8 cellular contexts compared by ENCODE assay signal in the genomic region with DNA sequence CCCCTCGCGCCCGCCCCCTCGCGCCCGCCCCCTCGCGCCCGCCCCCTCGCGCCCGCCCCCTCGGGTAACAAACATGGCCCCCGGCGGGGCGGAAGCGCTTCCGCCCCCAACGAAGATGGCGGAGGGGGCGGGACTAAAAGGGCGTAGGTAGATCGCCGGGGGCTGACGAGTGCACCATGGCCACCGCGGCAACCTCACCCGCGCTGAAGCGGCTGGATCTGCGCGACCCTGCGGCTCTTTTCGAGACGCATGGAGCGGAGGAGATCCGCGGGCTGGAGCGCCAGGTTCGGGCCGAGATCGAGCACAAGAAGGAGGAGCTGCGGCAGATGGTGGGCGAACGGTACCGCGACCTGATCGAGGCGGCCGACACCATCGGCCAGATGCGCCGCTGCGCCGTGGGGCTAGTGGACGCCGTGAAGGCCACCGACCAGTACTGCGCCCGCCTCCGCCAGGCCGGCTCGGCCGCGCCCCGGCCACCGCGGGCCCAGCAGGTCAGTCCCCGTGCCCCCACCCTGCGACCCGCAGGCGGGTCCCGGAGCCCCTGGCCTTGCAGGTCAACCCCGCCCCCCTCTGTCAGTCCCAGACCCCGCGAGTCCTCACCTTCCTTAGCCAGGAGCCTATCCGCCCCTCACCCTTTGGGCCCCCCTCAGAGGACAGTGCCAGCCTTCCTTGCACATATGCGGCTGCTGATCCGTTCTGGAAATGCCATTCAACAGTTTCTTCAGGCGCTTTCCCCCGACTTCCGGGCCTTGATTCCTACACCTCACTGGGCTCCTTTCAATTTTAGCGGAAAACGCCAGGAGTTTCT. TPM values are rescaled to one million over a fixed set of nuclear protein-coding genes. Genes with fewer than 3 reads are reported as not detected.
A peak's percentile ranks its signal among the peaks of the same experiment; 100 is the strongest.
DNase-seq lines count a peak whose midpoint lies in the region; ATAC-seq and TF ChIP-seq lines count a peak whose summit lies in the region.

A gene with protein sequence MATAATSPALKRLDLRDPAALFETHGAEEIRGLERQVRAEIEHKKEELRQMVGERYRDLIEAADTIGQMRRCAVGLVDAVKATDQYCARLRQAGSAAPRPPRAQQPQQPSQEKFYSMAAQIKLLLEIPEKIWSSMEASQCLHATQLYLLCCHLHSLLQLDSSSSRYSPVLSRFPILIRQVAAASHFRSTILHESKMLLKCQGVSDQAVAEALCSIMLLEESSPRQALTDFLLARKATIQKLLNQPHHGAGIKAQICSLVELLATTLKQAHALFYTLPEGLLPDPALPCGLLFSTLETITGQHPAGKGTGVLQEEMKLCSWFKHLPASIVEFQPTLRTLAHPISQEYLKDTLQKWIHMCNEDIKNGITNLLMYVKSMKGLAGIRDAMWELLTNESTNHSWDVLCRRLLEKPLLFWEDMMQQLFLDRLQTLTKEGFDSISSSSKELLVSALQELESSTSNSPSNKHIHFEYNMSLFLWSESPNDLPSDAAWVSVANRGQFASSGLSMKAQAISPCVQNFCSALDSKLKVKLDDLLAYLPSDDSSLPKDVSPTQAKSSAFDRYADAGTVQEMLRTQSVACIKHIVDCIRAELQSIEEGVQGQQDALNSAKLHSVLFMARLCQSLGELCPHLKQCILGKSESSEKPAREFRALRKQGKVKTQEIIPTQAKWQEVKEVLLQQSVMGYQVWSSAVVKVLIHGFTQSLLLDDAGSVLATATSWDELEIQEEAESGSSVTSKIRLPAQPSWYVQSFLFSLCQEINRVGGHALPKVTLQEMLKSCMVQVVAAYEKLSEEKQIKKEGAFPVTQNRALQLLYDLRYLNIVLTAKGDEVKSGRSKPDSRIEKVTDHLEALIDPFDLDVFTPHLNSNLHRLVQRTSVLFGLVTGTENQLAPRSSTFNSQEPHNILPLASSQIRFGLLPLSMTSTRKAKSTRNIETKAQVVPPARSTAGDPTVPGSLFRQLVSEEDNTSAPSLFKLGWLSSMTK (plus strand): TSS at position 162 of the 808 bp plus-strand sequence. CDS start 15 bp downstream, at position 177.

- no peaks in the 10 kb centered on the region for H3K4me1 ChIP-seq in MM.1S (ENCODE audit: low read length)
- peaks cover 33% of the 10 kb centered on the region for H3K4me1 ChIP-seq in SJSA1 (replicated peaks)
- peaks cover 7% of the 10 kb centered on the region for H3K4me1 ChIP-seq in foreskin keratinocyte
- peaks cover 0 to 4% of the 10 kb centered on the region in 2 donors for H3K4me1 ChIP-seq in neuronal stem cell (ENCODE audit: control insufficient read depth in 2 of 2, insufficient read depth in 1 of 2, low read depth in 1 of 2, low read length in 2 of 2)

- DNase-seq in EH (ENCODE audit: low read depth), result peak; percentile 87
- DNase-seq in H4 (ENCODE audit: low spot score), result peak; percentile 81
- peak; percentile 93 for DNase-seq in MM.1S
- DNase-seq in SJSA1 (ENCODE audit: low read depth in 1 of 2, low spot score in 2 of 2), result peak; percentile 95
- DNase-seq in activated gamma-delta T cell treated with anti-CD3 and anti-CD28 coated beads, Interleukin-2, amount 50 U/mL, for 16 hours (ENCODE audit: low read depth), result peak; percentile 54
- DNase-seq in foreskin keratinocyte, result peak; percentile 53 to 71
- peak; percentile 87 for DNase-seq in neuronal stem cell (ENCODE audit: low spot score)
- DNase-seq in stromal cell of bone marrow (ENCODE audit: low read depth), result peak; percentile 81

- peak within 1 kb of the TSS; percentile 84 for H2BK15ac ChIP-seq in neuronal stem cell (ENCODE audit: low read length)

- H3K14ac ChIP-seq in neuronal stem cell (ENCODE audit: low read length), result peak within 1 kb of the TSS; percentile 99

- peaks cover 5% of the 10 kb centered on the region for H3F3A ChIP-seq in MM.1S (ENCODE audit: insufficient read depth, low read length)

- H3K79me2 ChIP-seq in MM.1S (ENCODE audit: low read length), result peaks cover 26% of the 10 kb centered on the region

- H3K36me3 ChIP-seq in MM.1S (replicated peaks; ENCODE audit: insufficient read depth, low read length) (peaks cover 5% of the 10 kb centered on the region; the same call in 1 of the 2 replicates), SJSA1 (peaks cover 51% of the 10 kb centered on the region), neuronal stem cell (replicated peaks in 1 of 2; ENCODE audit: control insufficient read depth in 2 of 2, insufficient read depth in 2 of 2, low read length in 2 of 2) (peaks cover 17 to 30% of the 10 kb centered on the region in 2 donors)

- H4K8ac ChIP-seq in neuronal stem cell (ENCODE audit: low read depth, low read length), result peak within 1 kb of the TSS; percentile 89

- H3K4ac ChIP-seq in neuronal stem cell (ENCODE audit: low read length), result no peak within 1 kb of the TSS

- H3K4me2 ChIP-seq in MM.1S (ENCODE audit: low read depth, low read length), result peak within 1 kb of the TSS; percentile 80
- peak within 1 kb of the TSS; percentile 73 for H3K4me2 ChIP-seq in neuronal stem cell (ENCODE audit: insufficient read depth, low read length, poor library complexity, severe bottlenecking)

- H3K4me3 ChIP-seq in MM.1S (ENCODE audit: low read length) (peak within 1 kb of the TSS; percentile 93), SJSA1 (peak within 1 kb of the TSS; percentile 96), neuronal stem cell (ENCODE audit: low read length in 2 of 2) (peak within 1 kb of the TSS; percentile 97 to 99)

- peak within 1 kb of the TSS; percentile 88 for H3K27ac ChIP-seq in MM.1S (ENCODE audit: low read length)
- H3K27ac ChIP-seq in SJSA1, result peak within 1 kb of the TSS; percentile 88
- H3K27ac ChIP-seq in foreskin keratinocyte, result peak within 1 kb of the TSS; percentile 51
- H3K27ac ChIP-seq in neuronal stem cell (replicated peaks; ENCODE audit: low read length), result peak within 1 kb of the TSS; percentile 92

- H2AK5ac ChIP-seq in neuronal stem cell (ENCODE audit: low read depth, low read length), result no peak within 1 kb of the TSS

- H3K9ac ChIP-seq in MM.1S (ENCODE audit: low read length) (peak within 1 kb of the TSS; percentile 80), neuronal stem cell (ENCODE audit: low read depth, low read length, poor library complexity) (peak within 1 kb of the TSS; percentile 98)

- ATAC-seq in foreskin keratinocyte, result peak; percentile 80

- peak within 1 kb of the TSS; percentile 27 for H2BK120ac ChIP-seq in neuronal stem cell (ENCODE audit: low read depth, low read length)

- H3K23ac ChIP-seq in neuronal stem cell (ENCODE audit: low read depth, low read length, poor library complexity), result peak within 1 kb of the TSS; percentile 98

- H2AFZ ChIP-seq in MM.1S (ENCODE audit: low read length), result peak within 1 kb of the TSS; percentile 91
- peak within 1 kb of the TSS; percentile 99 for H2AFZ ChIP-seq in neuronal stem cell (ENCODE audit: low read length)

- H4K91ac ChIP-seq in neuronal stem cell (ENCODE audit: low read depth, low read length, poor library complexity), result no peak within 1 kb of the TSS

- no peaks in the 10 kb centered on the region for H3K79me1 ChIP-seq in neuronal stem cell (ENCODE audit: low read depth, low read length)

- no peaks in the 10 kb centered on the region for H3K9me2 ChIP-seq in MM.1S (replicated peaks; ENCODE audit: insufficient read depth, low read length)

- no peak for TF ChIP-seq CTCF in MM.1S (IDR thresholded peaks at IDR 0.05; ENCODE audit: low read length)
- TF ChIP-seq CTCF in foreskin keratinocyte (conservative IDR thresholded peaks at IDR 0.05), result no peak

- H3K27me3 ChIP-seq in MM.1S (replicated peaks; ENCODE audit: insufficient read depth, low read length), result no peaks in the 10 kb centered on the region
- H3K27me3 ChIP-seq in SJSA1 (replicated peaks), result no peaks in the 10 kb centered on the region
- H3K27me3 ChIP-seq in foreskin keratinocyte, result no peaks in the 10 kb centered on the region
- no peaks in the 10 kb centered on the region for H3K27me3 ChIP-seq in neuronal stem cell (ENCODE audit: control insufficient read depth in 3 of 3, insufficient read depth in 3 of 3, low read depth in 1 of 3, low read length in 3 of 3)

- H3K9me3 ChIP-seq in MM.1S (replicated peaks; ENCODE audit: insufficient read depth, low read length), result no peaks in the 10 kb centered on the region
- H3K9me3 ChIP-seq in SJSA1 (replicated peaks), result peaks cover 4% of the 10 kb centered on the region; the same call in 1 of the 2 replicates
- no peaks in the 10 kb centered on the region for H3K9me3 ChIP-seq in neuronal stem cell (replicated peaks in 1 of 2; ENCODE audit: control insufficient read depth in 2 of 2, insufficient read depth in 1 of 2, low read depth in 1 of 2, low read length in 2 of 2)

- peak within 1 kb of the TSS; percentile 99 for H3K18ac ChIP-seq in neuronal stem cell (ENCODE audit: low read length)

- no peaks in the 10 kb centered on the region for H4K20me1 ChIP-seq in MM.1S (ENCODE audit: insufficient read depth, low read length)

- WGBS in neuronal stem cell (ENCODE audit: extremely low coverage in 2 of 2, insufficient read length in 2 of 2, insufficient replicate concordance in 1 of 2), 2 donors, result no CpG with 5 or more reads among the region's 84 CpGs

- peak within 1 kb of the TSS; percentile 85 for H2BK5ac ChIP-seq in neuronal stem cell (ENCODE audit: low read length)

- H2BK12ac ChIP-seq in neuronal stem cell (ENCODE audit: low read length), result no peak within 1 kb of the TSS

RNA-seq across cellular contexts. Expression of the gene that starts here (rescaled TPM):
- total RNA-seq in H4 (2014; rRNA removed; shearing (Covaris generic)), result 18.6 and 18.8 TPM in 2 replicates
- 20.2 and 29.3 TPM in 2 replicates for total RNA-seq in SJSA1 (2014; rRNA removed; shearing (Covaris generic))
- 17.0 and 17.6 TPM in 2 replicates for total RNA-seq in foreskin keratinocyte
- polyA plus RNA-seq in foreskin keratinocyte, result 15.1 and 17.9 TPM in 2 replicates
- polyA plus RNA-seq in neuronal stem cell (2013, experiment 1 of 2), result 22.7 TPM
- polyA plus RNA-seq in neuronal stem cell (2013, experiment 2 of 2), result 25.4 TPM

Comparison
In these comparisons a context has a peak if more than half of its experiments do, and no peak if none do; other contexts are left out.
1. Peak in every context shown above with its lines: DNase-seq, ATAC-seq, H3K4me3 ChIP-seq and H3K27ac ChIP-seq.